In the genomic region with DNA sequence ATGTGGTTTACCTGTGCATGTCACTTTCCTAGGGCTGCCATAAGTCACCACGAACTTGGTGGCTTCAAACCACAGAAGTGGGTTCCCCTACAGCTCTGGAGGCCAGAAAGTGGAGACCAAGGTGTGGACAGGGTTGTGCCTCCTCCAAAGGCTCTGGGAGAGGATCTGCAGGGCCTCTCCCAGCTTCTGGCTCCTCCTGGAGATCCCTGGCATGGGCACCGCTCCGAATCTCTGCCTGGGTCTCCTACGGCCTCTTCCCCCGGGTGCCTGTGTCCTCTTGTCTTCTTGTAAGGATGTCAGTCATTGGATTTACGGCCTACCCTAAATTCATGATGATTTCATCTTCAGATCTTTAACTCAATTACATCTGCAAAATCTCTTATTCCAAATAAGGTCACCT, we compare ENCODE assay signal across 25 cellular contexts. TPM values are rescaled to one million over a fixed set of nuclear protein-coding genes. Genes with fewer than 3 reads are reported as not detected.
DNase-seq lines count a peak whose midpoint lies in the region; ATAC-seq and TF ChIP-seq lines count a peak whose summit lies in the region.
"Had no signal": no experiment of that assay in that cellular context is flagged by ENCODE, and none has a peak within 500 bp of the region (broad histone marks: within the 10 kb centered on the region; RNA-seq: fewer than 3 reads in every experiment).

No MANE protein-coding gene starts in this region.

- H3K4me1 ChIP-seq in endodermal cell (ENCODE audit: control insufficient read depth, insufficient read depth, low read length): no peaks in the 10 kb centered on the region

- H3K36me3 Mint-ChIP-seq in stimulated activated naive CD8-positive, alpha-beta T cell treated with anti-CD3 and anti-CD28 coated beads, Interleukin-15, Interleukin-2, amounts not matched to agents 100 ng/mL and 50 ng/mL, for 24 hours (ENCODE audit: low read depth): peaks cover 37% of the 10 kb centered on the region
- H3K36me3 Mint-ChIP-seq in activated T-helper 2 cell treated with anti-CD3 and anti-CD28 coated beads, Interferon-gamma antibody, Interleukin-2, Interleukin-4, amounts not matched to agents 10 μg/mL and 5 μg/mL and 100 μg/mL, durations not matched to agents 14 hours and 24 hours and 36 hours (ENCODE audit: low read depth): peaks cover 33% of the 10 kb centered on the region
- H3K36me3 Mint-ChIP-seq in nephron (ENCODE audit: low read depth) (peaks cover 14% of the 10 kb centered on the region), endodermal cell (ENCODE audit: low read depth) (peaks cover 29% of the 10 kb centered on the region)

- peaks cover 6% of the 10 kb centered on the region for H3K36me3 ChIP-seq in endodermal cell (ENCODE audit: control insufficient read depth, insufficient read depth, low read length)

- no peaks in the 10 kb centered on the region for H3K27me3 Mint-ChIP-seq in stimulated activated naive CD8-positive, alpha-beta T cell treated with anti-CD3 and anti-CD28 coated beads, Interleukin-15, Interleukin-2, amounts not matched to agents 100 ng/mL and 50 ng/mL, for 24 hours
- H3K27me3 Mint-ChIP-seq in activated T-helper 2 cell treated with anti-CD3 and anti-CD28 coated beads, Interferon-gamma antibody, Interleukin-2, Interleukin-4, amounts not matched to agents 10 μg/mL and 5 μg/mL and 100 μg/mL, durations not matched to agents 14 hours and 24 hours and 36 hours (ENCODE audit: low read depth): no peaks in the 10 kb centered on the region
- H3K27me3 Mint-ChIP-seq in nephron (ENCODE audit: low read depth) (no peaks in the 10 kb centered on the region), endodermal cell (ENCODE audit: insufficient read depth) (no peaks in the 10 kb centered on the region)

- no peak for TF ChIP-seq CTCF in nephron (IDR thresholded peaks at IDR 0.05; ENCODE audit: unreplicated experiment in 3 of 3)
- no peak for TF ChIP-seq CTCF in endodermal cell (conservative IDR thresholded peaks at IDR 0.05)

- intact Hi-C loops in activated T-helper 2 cell treated with anti-CD3 and anti-CD28 coated beads, Interferon-gamma antibody, Interleukin-2, Interleukin-4, amounts not matched to agents 10 μg/mL and 5 μg/mL and 100 μg/mL, durations not matched to agents 14 hours and 24 hours and 36 hours (cut with micrococcal nuclease): loop anchor here (10.0 kb wide), 1 partner anchor 115 kb away; no protein-coding TSS in a partner anchor

- no peak for DNase-seq in stimulated activated naive CD8-positive, alpha-beta T cell treated with anti-CD3 and anti-CD28 coated beads, Interleukin-15, Interleukin-2, amounts not matched to agents 100 U/mL and 50 U/mL, for 24 hours
- DNase-seq in activated T-helper 2 cell treated with anti-CD3 and anti-CD28 coated beads, Interferon-gamma antibody, Interleukin-2, Interleukin-4, amounts not matched to agents 10 μg/mL and 5 μg/mL and 100 μg/mL, durations not matched to agents 14 hours and 24 hours and 36 hours (ENCODE audit: low spot score): no peak
- no peak for DNase-seq in caudate nucleus (lab: John Stamatoyannopoulos, UW)
- DNase-seq in endodermal cell: no peak
- DNase-seq: activated effector memory CD4-positive, alpha-beta T cell treated with Interleukin-2 at 50 U/mL for 16 hours; CD8-positive, alpha-beta T cell; dermis blood vessel endothelial cell; DMS153; H9; head of caudate nucleus; IMR-90; naive thymus-derived CD4-positive, alpha-beta T cell; NCI-H524; NK-92 treated with Interleukin-12 subunit alpha and Interleukin-12 subunit beta, amount 100 ng/mL, for 24 hours; psoas muscle; WERI-Rb-1 had no signal

- peaks cover 39% of the 10 kb centered on the region for H3K4me1 Mint-ChIP-seq in stimulated activated naive CD8-positive, alpha-beta T cell treated with anti-CD3 and anti-CD28 coated beads, Interleukin-15, Interleukin-2, amounts not matched to agents 100 ng/mL and 50 ng/mL, for 24 hours (ENCODE audit: low read depth)
- H3K4me1 Mint-ChIP-seq in activated T-helper 2 cell treated with anti-CD3 and anti-CD28 coated beads, Interferon-gamma antibody, Interleukin-2, Interleukin-4, amounts not matched to agents 10 μg/mL and 5 μg/mL and 100 μg/mL, durations not matched to agents 14 hours and 24 hours and 36 hours (ENCODE audit: low read depth): peaks cover 29% of the 10 kb centered on the region
- H3K4me1 Mint-ChIP-seq in nephron (peaks cover 38% of the 10 kb centered on the region), endodermal cell (peaks cover 15% of the 10 kb centered on the region)

- H3K9me3 Mint-ChIP-seq in stimulated activated naive CD8-positive, alpha-beta T cell treated with anti-CD3 and anti-CD28 coated beads, Interleukin-15, Interleukin-2, amounts not matched to agents 100 ng/mL and 50 ng/mL, for 24 hours: no peaks in the 10 kb centered on the region
- H3K9me3 Mint-ChIP-seq in activated T-helper 2 cell treated with anti-CD3 and anti-CD28 coated beads, Interferon-gamma antibody, Interleukin-2, Interleukin-4, amounts not matched to agents 10 μg/mL and 5 μg/mL and 100 μg/mL, durations not matched to agents 14 hours and 24 hours and 36 hours: no peaks in the 10 kb centered on the region
- H3K9me3 Mint-ChIP-seq in nephron (no peaks in the 10 kb centered on the region), endodermal cell (no peaks in the 10 kb centered on the region)

- WGBS in endodermal cell (ENCODE audit: insufficient coverage in 1 of 2, insufficient read length in 1 of 2), 2 experiments: 94 to 96% methylated on average over 6 of the region's 6 CpGs

- no peaks in the 10 kb centered on the region for H3K9me3 ChIP-seq in endodermal cell (ENCODE audit: control insufficient read depth, low read length)
- H3K9me3 ChIP-seq: psoas muscle had no signal

- H3K27ac Mint-ChIP-seq in stimulated activated naive CD8-positive, alpha-beta T cell treated with anti-CD3 and anti-CD28 coated beads, Interleukin-15, Interleukin-2, amounts not matched to agents 100 ng/mL and 50 ng/mL, for 24 hours: peak overlapping the region; percentile 99
- peak overlapping the region; percentile 28 for H3K27ac Mint-ChIP-seq in activated T-helper 2 cell treated with anti-CD3 and anti-CD28 coated beads, Interferon-gamma antibody, Interleukin-2, Interleukin-4, amounts not matched to agents 10 μg/mL and 5 μg/mL and 100 μg/mL, durations not matched to agents 14 hours and 24 hours and 36 hours
- peak overlapping the region; percentile 100 for H3K27ac Mint-ChIP-seq in nephron
- no peak overlapping the region for H3K27ac Mint-ChIP-seq in endodermal cell
- H3K27ac Mint-ChIP-seq: CD8-positive, alpha-beta T cell had no signal

- H3K27ac ChIP-seq in caudate nucleus (ENCODE audit: low read depth, low read length): no peak overlapping the region
- H3K27ac ChIP-seq in endodermal cell (ENCODE audit: low read depth, low read length): no peak overlapping the region
- H3K27ac ChIP-seq: psoas muscle had no signal

- no peaks in the 10 kb centered on the region for H3K27me3 ChIP-seq in endodermal cell (ENCODE audit: control insufficient read depth, insufficient read depth, low read length, poor library complexity, severe bottlenecking)

- no peak overlapping the region for H3K9ac ChIP-seq in endodermal cell (ENCODE audit: extremely low read depth, low read length, poor library complexity, severe bottlenecking)

- no peak overlapping the region for H3K4me3 Mint-ChIP-seq in stimulated activated naive CD8-positive, alpha-beta T cell treated with anti-CD3 and anti-CD28 coated beads, Interleukin-15, Interleukin-2, amounts not matched to agents 100 ng/mL and 50 ng/mL, for 24 hours
- peak overlapping the region; percentile 88 for H3K4me3 Mint-ChIP-seq in activated T-helper 2 cell treated with anti-CD3 and anti-CD28 coated beads, Interferon-gamma antibody, Interleukin-2, Interleukin-4, amounts not matched to agents 10 μg/mL and 5 μg/mL and 100 μg/mL, durations not matched to agents 14 hours and 24 hours and 36 hours (ENCODE audit: low read depth)
- H3K4me3 Mint-ChIP-seq in nephron (peak overlapping the region; percentile 92 to 95 (median 93)), endodermal cell (no peak overlapping the region)
- H3K4me3 Mint-ChIP-seq: CD8-positive, alpha-beta T cell had no signal

- ATAC-seq in stimulated activated naive CD8-positive, alpha-beta T cell treated with anti-CD3 and anti-CD28 coated beads, Interleukin-15, Interleukin-2, amounts not matched to agents 100 U/mL and 50 U/mL, for 24 hours: no peak
- ATAC-seq in GM21737 (IDR thresholded peaks at IDR 0.05; ENCODE audit: unreplicated experiment): no peak
- ATAC-seq: CD8-positive, alpha-beta T cell; naive thymus-derived CD4-positive, alpha-beta T cell; Panc1; psoas muscle had no signal

- H3K4me3 ChIP-seq in endodermal cell (ENCODE audit: low read length): no peak overlapping the region
- H3K4me3 ChIP-seq: psoas muscle had no signal

RNA-seq across cellular contexts. Expression of a gene that starts 2.5 kb away (rescaled TPM):
- 694 and 701 TPM in 2 replicates for total RNA-seq in activated T-helper 2 cell treated with anti-CD3 and anti-CD28 coated beads, Interferon-gamma antibody, Interleukin-2, Interleukin-4, amounts not matched to agents 10 μg/mL and 5 μg/mL and 100 μg/mL, durations not matched to agents 14 hours and 24 hours and 36 hours
- total RNA-seq in endodermal cell: 100 to 1,000 TPM; 843 to 876 TPM
- 625 TPM for polyA plus RNA-seq in endodermal cell (2013, experiment 1 of 2)
- 517 TPM for polyA plus RNA-seq in endodermal cell (2013, experiment 2 of 2)

RNA-seq across cellular contexts. Expression of a gene that starts 27.1 kb away (rescaled TPM):
- total RNA-seq in activated T-helper 2 cell treated with anti-CD3 and anti-CD28 coated beads, Interferon-gamma antibody, Interleukin-2, Interleukin-4, amounts not matched to agents 10 μg/mL and 5 μg/mL and 100 μg/mL, durations not matched to agents 14 hours and 24 hours and 36 hours: 242 and 252 TPM in 2 replicates
- total RNA-seq in endodermal cell: 100 to 1,000 TPM; 264 to 272 TPM
- 227 TPM for polyA plus RNA-seq in endodermal cell (2013, experiment 1 of 2)
- polyA plus RNA-seq in endodermal cell (2013, experiment 2 of 2): 216 TPM

RNA-seq across cellular contexts. Expression of a gene that starts 29.9 kb away (rescaled TPM):
- total RNA-seq in activated T-helper 2 cell treated with anti-CD3 and anti-CD28 coated beads, Interferon-gamma antibody, Interleukin-2, Interleukin-4, amounts not matched to agents 10 μg/mL and 5 μg/mL and 100 μg/mL, durations not matched to agents 14 hours and 24 hours and 36 hours: 1.8 and 2.1 TPM in 2 replicates
- total RNA-seq in endodermal cell: 1 to 10 TPM; 3.7 to 4.2 TPM
- polyA plus RNA-seq in endodermal cell (2013, experiment 1 of 2): 4.2 TPM
- polyA plus RNA-seq in endodermal cell (2013, experiment 2 of 2): 2.7 TPM

RNA-seq across cellular contexts. Expression of a gene that starts 37.4 kb away (rescaled TPM):
- total RNA-seq in activated T-helper 2 cell treated with anti-CD3 and anti-CD28 coated beads, Interferon-gamma antibody, Interleukin-2, Interleukin-4, amounts not matched to agents 10 μg/mL and 5 μg/mL and 100 μg/mL, durations not matched to agents 14 hours and 24 hours and 36 hours: not detected in 2 replicates
- under 1 TPM in 1 of 2 donors, not detected in 1; 0.35 TPM for total RNA-seq in endodermal cell
- polyA plus RNA-seq in endodermal cell (2013, experiment 1 of 2): 0.36 TPM
- polyA plus RNA-seq in endodermal cell (2013, experiment 2 of 2): 0.41 TPM
- total RNA-seq: CD8-positive, alpha-beta T cell; dermis blood vessel endothelial cell; endothelial cell of umbilical vein; H9; IMR-90; mesenteric fat pad; psoas muscle; T-helper 2 cell treated with Interferon-gamma antibody and Interleukin-4, amounts not matched to agents 100 ng/mL and 5 ng/mL, for 36 hours had no signal
- polyA plus RNA-seq: endothelial cell of umbilical vein; IMR-90; naive thymus-derived CD4-positive, alpha-beta T cell; psoas muscle had no signal

RNA-seq across cellular contexts. Expression of a gene that starts 48.3 kb away (rescaled TPM):
- total RNA-seq in activated T-helper 2 cell treated with anti-CD3 and anti-CD28 coated beads, Interferon-gamma antibody, Interleukin-2, Interleukin-4, amounts not matched to agents 10 μg/mL and 5 μg/mL and 100 μg/mL, durations not matched to agents 14 hours and 24 hours and 36 hours: not detected in 2 replicates
- total RNA-seq in endodermal cell: not detected
- polyA plus RNA-seq in endodermal cell (2013, experiment 1 of 2): not detected
- not detected for polyA plus RNA-seq in endodermal cell (2013, experiment 2 of 2)
- total RNA-seq: CD8-positive, alpha-beta T cell; dermis blood vessel endothelial cell; endothelial cell of umbilical vein; H9; IMR-90; mesenteric fat pad; naive thymus-derived CD4-positive, alpha-beta T cell; psoas muscle; SK-MEL-5; T-helper 2 cell treated with Interferon-gamma antibody and Interleukin-4, amounts not matched to agents 100 ng/mL and 5 ng/mL, for 36 hours had no signal
- polyA plus RNA-seq: endothelial cell of umbilical vein; IMR-90; naive thymus-derived CD4-positive, alpha-beta T cell; psoas muscle; thymus had no signal

Comparison
In these comparisons a context has a peak if more than half of its experiments do, and no peak if none do; other contexts are left out.
1. H3K4me3 Mint-ChIP-seq: peak in activated T-helper 2 cell treated with anti-CD3 and anti-CD28 coated beads, Interferon-gamma antibody, Interleukin-2, Interleukin-4, amounts not matched to agents 10 μg/mL and 5 μg/mL and 100 μg/mL, durations not matched to agents 14 hours and 24 hours and 36 hours (single experiment) and nephron (3 of 3); none in stimulated activated naive CD8-positive, alpha-beta T cell treated with anti-CD3 and anti-CD28 coated beads, Interleukin-15, Interleukin-2, amounts not matched to agents 100 ng/mL and 50 ng/mL, for 24 hours (single experiment) and endodermal cell (single experiment).